27 cellular contexts compared by ENCODE assay signal in genomic region chr13:100646871-100647270, GRCh38.
"Had no signal": no experiment of that assay in that cellular context is flagged by ENCODE, and none has a peak within 500 bp of the region (broad histone marks: within the 10 kb centered on the region; RNA-seq: fewer than 3 reads in every experiment).

No MANE protein-coding gene starts in this region.

- H3K4me1 Mint-ChIP-seq: naive B cell; stimulated activated effector memory CD8-positive, alpha-beta T cell treated with anti-CD3 and anti-CD28 coated beads, Interleukin-12 subunit alpha, Interleukin-12 subunit beta, amount 100 ng/mL, for 72 hours had no signal

- H3K9me3 Mint-ChIP-seq: naive B cell; naive thymus-derived CD8-positive, alpha-beta T cell; natural killer cell treated with Interleukin-12 subunit alpha and Interleukin-12 subunit beta and Interleukin-15 and Interleukin-18, amount 100 ng/mL, for 72 hours; neural progenitor cell; stimulated activated effector memory CD8-positive, alpha-beta T cell treated with anti-CD3 and anti-CD28 coated beads, Interleukin-12 subunit alpha, Interleukin-12 subunit beta, amount 100 ng/mL, for 72 hours; stimulated activated naive B cell treated with anti-CD40 and anti-IgM and Interleukin-4, amounts not matched to agents 10 μg/mL and 1 μg/mL and 100 μg/mL, for 72 hours; stimulated activated naive CD8-positive, alpha-beta T cell treated with anti-CD3 and anti-CD28 coated beads, Interleukin-15, Interleukin-2, amounts not matched to agents 100 ng/mL and 50 ng/mL, for 24 hours had no signal

- FAIRE-seq: pancreas, small intestine, urothelium cell line had no signal

- DNase-seq: naive B cell; naive thymus-derived CD8-positive, alpha-beta T cell; pancreas; psoas muscle; right cardiac atrium; right lobe of liver; sigmoid colon; stimulated activated CD4-positive, alpha-beta T cell treated with anti-CD3 and anti-CD28 coated beads, Interleukin-15, amount 100 ng/mL, for 24 hours; stimulated activated CD4-positive, alpha-beta T cell treated with anti-CD3 and anti-CD28 coated beads, Interleukin-2, amount 100 ng/mL, for 24 hours; stimulated activated CD4-positive, alpha-beta T cell treated with anti-CD3 and anti-CD28 coated beads, Interleukin-2, amount 100 ng/mL, for 48 hours; stimulated activated CD4-positive, alpha-beta T cell treated with anti-CD3 and anti-CD28 coated beads, Interleukin-4, amount 100 ng/mL, for 24 hours; stimulated activated naive B cell treated with anti-CD40 and anti-IgM and Interleukin-4, amounts not matched to agents 10 μg/mL and 1 μg/mL and 100 μg/mL, for 72 hours; stimulated activated naive CD4-positive, alpha-beta T cell treated with Interleukin-2 at 50 U/mL for 16 hours; thyroid gland; upper lobe of left lung had no signal

- H3K27ac ChIP-seq: neural progenitor cell, pancreas, psoas muscle, right lobe of liver, sigmoid colon, stomach, suprapubic skin, thoracic aorta, tibial nerve, upper lobe of left lung, vagina had no signal

- H3K4me3 ChIP-seq: neural progenitor cell, pancreas, psoas muscle, right lobe of liver, sigmoid colon, stomach, suprapubic skin, thoracic aorta, thyroid gland, tibial nerve, upper lobe of left lung, vagina had no signal

- H3K27me3 ChIP-seq: neural progenitor cell, pancreas, right lobe of liver, sigmoid colon, stomach, suprapubic skin, thyroid gland, tibial nerve, upper lobe of left lung, vagina had no signal

- H3K27ac Mint-ChIP-seq: naive B cell; neural progenitor cell; progenitor cell of endocrine pancreas; stimulated activated effector memory CD8-positive, alpha-beta T cell treated with anti-CD3 and anti-CD28 coated beads, Interleukin-12 subunit alpha, Interleukin-12 subunit beta, amount 100 ng/mL, for 72 hours; stimulated activated naive B cell treated with anti-CD40 and anti-IgM and Interleukin-4, amounts not matched to agents 10 μg/mL and 1 μg/mL and 100 μg/mL, for 72 hours; stimulated activated naive CD8-positive, alpha-beta T cell treated with anti-CD3 and anti-CD28 coated beads, Interleukin-15, Interleukin-2, amounts not matched to agents 100 ng/mL and 50 ng/mL, for 24 hours had no signal

- H3K4me3 Mint-ChIP-seq: naive B cell; naive thymus-derived CD8-positive, alpha-beta T cell; natural killer cell treated with Interleukin-12 subunit alpha and Interleukin-12 subunit beta and Interleukin-15 and Interleukin-18, amount 100 ng/mL, for 72 hours; neural progenitor cell; stimulated activated effector memory CD8-positive, alpha-beta T cell treated with anti-CD3 and anti-CD28 coated beads, Interleukin-12 subunit alpha, Interleukin-12 subunit beta, amount 100 ng/mL, for 72 hours; stimulated activated naive B cell treated with anti-CD40 and anti-IgM and Interleukin-4, amounts not matched to agents 10 μg/mL and 1 μg/mL and 100 μg/mL, for 72 hours; stimulated activated naive CD8-positive, alpha-beta T cell treated with anti-CD3 and anti-CD28 coated beads, Interleukin-15, Interleukin-2, amounts not matched to agents 100 ng/mL and 50 ng/mL, for 24 hours had no signal

- H3K27me3 Mint-ChIP-seq: naive B cell; naive thymus-derived CD8-positive, alpha-beta T cell; natural killer cell treated with Interleukin-12 subunit alpha and Interleukin-12 subunit beta and Interleukin-15 and Interleukin-18, amount 100 ng/mL, for 72 hours; progenitor cell of endocrine pancreas; stimulated activated naive B cell treated with anti-CD40 and anti-IgM and Interleukin-4, amounts not matched to agents 10 μg/mL and 1 μg/mL and 100 μg/mL, for 72 hours; stimulated activated naive CD8-positive, alpha-beta T cell treated with anti-CD3 and anti-CD28 coated beads, Interleukin-15, Interleukin-2, amounts not matched to agents 100 ng/mL and 50 ng/mL, for 24 hours had no signal
